ENCODE assay signal across 17 cellular contexts in the genomic region with DNA sequence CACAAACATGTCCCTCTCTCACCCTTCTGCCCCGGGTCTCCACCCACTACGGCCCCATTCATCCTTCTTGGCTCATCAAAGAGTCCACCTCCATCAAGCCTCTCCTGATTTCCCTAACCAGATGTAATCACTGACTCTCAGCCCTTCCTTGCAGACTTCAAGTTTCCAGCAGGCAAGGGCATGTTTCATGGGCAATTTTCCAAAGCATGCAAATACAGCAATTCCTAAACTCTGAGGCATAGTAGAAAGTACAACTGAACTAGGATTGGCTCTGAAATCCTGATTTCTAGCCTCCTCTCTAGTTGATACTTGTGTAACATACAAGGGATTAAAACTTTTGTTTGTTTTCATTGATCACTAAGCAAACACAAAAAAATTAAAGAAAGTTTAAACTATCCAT.
DNase-seq lines count a peak whose midpoint lies in the region; ATAC-seq, FAIRE-seq and TF ChIP-seq lines count a peak whose summit lies in the region.
"Had no signal": no experiment of that assay in that cellular context is flagged by ENCODE, and none has a peak within 500 bp of the region (broad histone marks: within the 10 kb centered on the region; RNA-seq: fewer than 3 reads in every experiment).

No MANE protein-coding gene starts in this region.

- no peak overlapping the region for H3K27ac ChIP-seq in astrocyte (ENCODE audit: low read depth, low read length)
- H3K27ac ChIP-seq: PC-9 had no signal

- DNase-seq in A172 (ENCODE audit: low spot score): peak; percentile 30
- DNase-seq in HCEC 1CT: peak; percentile 87
- peak; percentile 85 for DNase-seq in astrocyte (ENCODE audit: low read depth)
- DNase-seq in fibroblast of villous mesenchyme (ENCODE audit: low read depth): peak; percentile 66
- DNase-seq in SIG-M5 (lab: John Stamatoyannopoulos, UW): no peak
- DNase-seq in hypothalamus (lab: John Stamatoyannopoulos, UW): no peak
- no peak for DNase-seq in NCI-H526 treated with DMSO at 0.1 percent for 48 hours (lab: John Stamatoyannopoulos, UW)
- DNase-seq: DMS153; left colon; stimulated activated CD4-positive, alpha-beta T cell treated with anti-CD3 and anti-CD28 coated beads, Interleukin-12 subunit alpha, Interleukin-12 subunit beta, amount 100 ng/mL, for 4 hours had no signal

- TF ChIP-seq CTCF in astrocyte (IDR thresholded peaks at IDR 0.05; ENCODE audit: insufficient read depth, low read depth, low read length): no peak
- TF ChIP-seq CTCF in fibroblast of villous mesenchyme (IDR thresholded peaks at IDR 0.05; ENCODE audit: insufficient read depth, low read depth, low read length): no peak

- H4K20me1 ChIP-seq in astrocyte (ENCODE audit: insufficient read depth, low read length): no peaks in the 10 kb centered on the region

- no peaks in the 10 kb centered on the region for H3K79me2 ChIP-seq in astrocyte (ENCODE audit: insufficient read depth, low read length)

- no peak overlapping the region for H3K4me2 ChIP-seq in astrocyte (ENCODE audit: low read length)
- H3K4me2 ChIP-seq: A549, PC-9 had no signal

- no peak overlapping the region for H3K4me3 ChIP-seq in astrocyte (ENCODE audit: insufficient read depth, low read depth, low read length)
- no peak overlapping the region for H3K4me3 ChIP-seq in fibroblast of villous mesenchyme (ENCODE audit: low read depth, low read length)
- H3K4me3 ChIP-seq: A549, GM12878, PC-9 had no signal

- H3K27ac Mint-ChIP-seq in astrocyte (ENCODE audit: unreplicated experiment): no peak overlapping the region
- H3K27ac Mint-ChIP-seq: nephron; T-helper 1 cell treated with Interleukin-12 subunit alpha and Interleukin-12 subunit beta and Interleukin-4 antibody, amounts not matched to agents 30 μg/mL and 1 μg/mL, for 36 hours had no signal

- peaks cover 20% of the 10 kb centered on the region for H3K4me1 ChIP-seq in astrocyte (ENCODE audit: insufficient read depth, low read length)

- H3K4me3 Mint-ChIP-seq in astrocyte (ENCODE audit: unreplicated experiment): peak overlapping the region; percentile 31
- H3K4me3 Mint-ChIP-seq: nephron; T-helper 1 cell treated with Interleukin-12 subunit alpha and Interleukin-12 subunit beta and Interleukin-4 antibody, amounts not matched to agents 30 μg/mL and 1 μg/mL, for 36 hours had no signal

- no peaks in the 10 kb centered on the region for H3K9me3 ChIP-seq in astrocyte (ENCODE audit: insufficient read depth, low read depth, low read length)
- H3K9me3 ChIP-seq: A549 had no signal

- H3K9me3 Mint-ChIP-seq in astrocyte (ENCODE audit: unreplicated experiment): no peaks in the 10 kb centered on the region
- H3K9me3 Mint-ChIP-seq: nephron; T-helper 1 cell treated with Interleukin-12 subunit alpha and Interleukin-12 subunit beta and Interleukin-4 antibody, amounts not matched to agents 30 μg/mL and 1 μg/mL, for 36 hours had no signal

- H3K9ac ChIP-seq in astrocyte (ENCODE audit: low read length): no peak overlapping the region

- H2AFZ ChIP-seq in astrocyte (ENCODE audit: low read depth, low read length): no peak overlapping the region
- H2AFZ ChIP-seq: PC-9 had no signal

- peaks cover 13% of the 10 kb centered on the region for H3K4me1 Mint-ChIP-seq in astrocyte (ENCODE audit: low read depth, unreplicated experiment)

- no peaks in the 10 kb centered on the region for H3K27me3 Mint-ChIP-seq in astrocyte (ENCODE audit: low read depth, unreplicated experiment)

- no peaks in the 10 kb centered on the region for H3K36me3 ChIP-seq in astrocyte (ENCODE audit: insufficient read depth, low read length)

- no peak for ATAC-seq in GM21737 (IDR thresholded peaks at IDR 0.05; ENCODE audit: unreplicated experiment)
- ATAC-seq: GM12878, left colon had no signal

- no peaks in the 10 kb centered on the region for H3K36me3 Mint-ChIP-seq in astrocyte (ENCODE audit: low read depth, unreplicated experiment)

- H3K27me3 ChIP-seq in astrocyte (ENCODE audit: insufficient read depth, low read length): no peaks in the 10 kb centered on the region

- no peak for FAIRE-seq in astrocyte (lab: Jason Lieb, UNC)
- FAIRE-seq: A549, frontal cortex, GM12878 had no signal

Comparison
In these comparisons a context has a peak if more than half of its experiments do, and no peak if none do; other contexts are left out.
1. DNase-seq: peak in A172 (single experiment), HCEC 1CT (single experiment), astrocyte (single experiment) and fibroblast of villous mesenchyme (single experiment); none in SIG-M5 (single experiment), hypothalamus (0 of 51) and NCI-H526 treated with DMSO at 0.1 percent for 48 hours (single experiment).